11 cellular contexts compared by ENCODE assay signal in the genomic region with DNA sequence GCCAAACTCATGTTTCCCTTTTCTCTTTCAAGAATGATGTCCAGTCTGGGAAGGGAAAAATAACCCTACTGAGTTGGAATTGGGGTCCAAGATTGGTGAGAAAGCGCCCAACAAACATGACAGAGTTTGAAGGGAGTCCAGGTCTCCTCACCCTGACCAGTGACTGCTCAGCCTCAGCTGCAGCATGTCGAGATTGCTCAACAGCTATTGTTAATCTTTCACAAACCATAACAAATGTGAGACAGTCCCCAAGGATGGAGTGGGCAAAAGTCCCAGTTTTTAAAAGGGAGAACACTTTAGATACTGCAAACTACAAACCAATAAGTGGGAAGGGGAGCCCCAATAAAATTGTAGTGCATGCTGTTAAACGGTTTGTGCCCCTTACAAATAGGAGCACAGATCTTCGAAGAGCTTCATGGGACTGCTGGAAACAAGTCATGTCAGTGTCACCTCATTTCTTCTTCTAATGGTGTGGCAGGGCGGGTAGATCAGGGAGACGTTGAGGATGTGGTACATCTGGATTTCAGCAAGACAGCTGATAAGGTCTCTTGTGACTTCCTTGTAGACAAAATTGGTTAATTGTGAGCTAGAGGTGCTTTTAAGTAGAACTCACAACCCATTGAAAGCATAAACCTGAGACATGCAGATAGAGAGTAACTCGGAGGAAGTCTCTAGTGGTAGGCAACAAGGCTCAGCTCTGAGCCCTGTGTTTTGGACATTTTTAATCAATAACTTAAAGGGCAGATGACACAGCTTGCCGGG.
DNase-seq lines count a peak whose midpoint lies in the region; ATAC-seq and TF ChIP-seq lines count a peak whose summit lies in the region.
"Had no signal": no experiment of that assay in that cellular context is flagged by ENCODE, and none has a peak within 500 bp of the region (broad histone marks: within the 10 kb centered on the region; RNA-seq: fewer than 3 reads in every experiment).

No MANE protein-coding gene starts in this region.

- no peaks in the 10 kb centered on the region for H3K36me3 Mint-ChIP-seq in activated CD8-positive, alpha-beta T cell treated with anti-CD3 and anti-CD28 coated beads, Interleukin-2, amount 10 ng/mL, durations not matched to agents 7 days and 5 days (ENCODE audit: low read depth)
- no peaks in the 10 kb centered on the region for H3K36me3 Mint-ChIP-seq in stimulated activated effector memory CD8-positive, alpha-beta T cell treated with anti-CD3 and anti-CD28 coated beads, Interleukin-12 subunit alpha, Interleukin-12 subunit beta, amount 100 ng/mL, for 72 hours

- no peaks in the 10 kb centered on the region for H3K9me3 ChIP-seq in heart right ventricle
- H3K9me3 ChIP-seq: thyroid gland had no signal

- WGBS in heart right ventricle, 2 donors = 52 to 64% methylated on average over 8 of the region's 8 CpGs

- peaks cover 20% of the 10 kb centered on the region for H3K4me1 Mint-ChIP-seq in activated CD8-positive, alpha-beta T cell treated with anti-CD3 and anti-CD28 coated beads, Interleukin-2, amount 10 ng/mL, durations not matched to agents 7 days and 5 days (ENCODE audit: low read depth)
- H3K4me1 Mint-ChIP-seq in stimulated activated effector memory CD8-positive, alpha-beta T cell treated with anti-CD3 and anti-CD28 coated beads, Interleukin-12 subunit alpha, Interleukin-12 subunit beta, amount 100 ng/mL, for 72 hours = peaks cover 25% of the 10 kb centered on the region

- H3K27me3 Mint-ChIP-seq in activated CD8-positive, alpha-beta T cell treated with anti-CD3 and anti-CD28 coated beads, Interleukin-2, amount 10 ng/mL, durations not matched to agents 7 days and 5 days (ENCODE audit: low read depth) = peaks cover 4% of the 10 kb centered on the region

- H3K27ac Mint-ChIP-seq in activated CD8-positive, alpha-beta T cell treated with anti-CD3 and anti-CD28 coated beads, Interleukin-2, amount 10 ng/mL, durations not matched to agents 7 days and 5 days = no peak overlapping the region
- peak overlapping the region; percentile 2 for H3K27ac Mint-ChIP-seq in stimulated activated effector memory CD8-positive, alpha-beta T cell treated with anti-CD3 and anti-CD28 coated beads, Interleukin-12 subunit alpha, Interleukin-12 subunit beta, amount 100 ng/mL, for 72 hours

- no peak overlapping the region for H3K4me3 ChIP-seq in heart right ventricle
- H3K4me3 ChIP-seq: thyroid gland had no signal

- H3K4me3 Mint-ChIP-seq in activated CD8-positive, alpha-beta T cell treated with anti-CD3 and anti-CD28 coated beads, Interleukin-2, amount 10 ng/mL, durations not matched to agents 7 days and 5 days = no peak overlapping the region
- no peak overlapping the region for H3K4me3 Mint-ChIP-seq in stimulated activated effector memory CD8-positive, alpha-beta T cell treated with anti-CD3 and anti-CD28 coated beads, Interleukin-12 subunit alpha, Interleukin-12 subunit beta, amount 100 ng/mL, for 72 hours

- H3K27me3 ChIP-seq in heart right ventricle = no peaks in the 10 kb centered on the region
- H3K27me3 ChIP-seq: thyroid gland had no signal

- TF ChIP-seq EP300 in Ishikawa (IDR thresholded peaks at IDR 0.05; ENCODE audit: borderline replicate concordance) = no peak

- CTCF ChIA-PET in activated CD8-positive, alpha-beta T cell treated with anti-CD3 and anti-CD28 coated beads, Interleukin-2, amount 10 ng/mL, durations not matched to agents 7 days and 5 days (lab: Charles Lee) = interaction anchor here (0.8 to 1.7 kb wide), 8 partner anchors 9 to 358 kb away, joined by 3 to 7 read pairs (median 4); no protein-coding TSS in a partner anchor

- H3K36me3 ChIP-seq in heart right ventricle = no peaks in the 10 kb centered on the region
- H3K36me3 ChIP-seq: thyroid gland had no signal

- POLR2A ChIA-PET in activated CD8-positive, alpha-beta T cell treated with anti-CD3 and anti-CD28 coated beads, Interleukin-2, amount 10 ng/mL, durations not matched to agents 7 days and 5 days (lab: Charles Lee) = no interaction called here

- intact Hi-C loops in heart right ventricle (cut with DNase I) = loop anchor here in 1 of 10 donors (5.0 kb wide), 1 partner anchor 43 kb away; no protein-coding TSS in a partner anchor

- H3K27ac ChIP-seq in heart right ventricle = peak overlapping the region in 3 of 10 donors; percentile 29 to 36 (median 33)
- H3K27ac ChIP-seq: thyroid gland had no signal

- DNase-seq in activated CD8-positive, alpha-beta T cell treated with anti-CD3 and anti-CD28 coated beads, Interleukin-2, amount 10 ng/mL, durations not matched to agents 7 days and 5 days = peak; percentile 25
- peak in 1 of 2 donors; percentile 43 for DNase-seq in heart right ventricle
- no peak for DNase-seq in stimulated activated effector memory CD8-positive, alpha-beta T cell treated with anti-CD3 and anti-CD28 coated beads, Interleukin-12 subunit alpha, Interleukin-12 subunit beta, amount 100 ng/mL, for 72 hours (ENCODE audit: low spot score in 2 of 2)
- DNase-seq in activated CD4-positive, alpha-beta T cell treated with anti-CD3 and anti-CD28 coated beads, Interleukin-2, amount 50 U/mL, for 4 hours = no peak
- DNase-seq: activated CD4-positive, CD25-positive, alpha-beta regulatory T cell; cerebellar nuclear complex; NCI-H774; thyroid gland had no signal

- ATAC-seq in activated CD8-positive, alpha-beta T cell treated with anti-CD3 and anti-CD28 coated beads, Interleukin-2, amount 10 ng/mL, durations not matched to agents 7 days and 5 days = peak; percentile 51
- ATAC-seq in heart right ventricle (peak in 5 of 8 donors; percentile 46 to 80 (median 58)), HG03521 (IDR thresholded peaks at IDR 0.05; ENCODE audit: unreplicated experiment) (no peak), GM18502 (IDR thresholded peaks at IDR 0.05; ENCODE audit: poor library complexity, unreplicated experiment) (no peak)
- peak; percentile 63 for ATAC-seq in stimulated activated effector memory CD8-positive, alpha-beta T cell treated with anti-CD3 and anti-CD28 coated beads, Interleukin-12 subunit alpha, Interleukin-12 subunit beta, amount 100 ng/mL, for 72 hours

- peaks cover 0 to 41% (median 19%) of the 10 kb centered on the region in 9 donors for H3K4me1 ChIP-seq in heart right ventricle

- H3K9me3 Mint-ChIP-seq in activated CD8-positive, alpha-beta T cell treated with anti-CD3 and anti-CD28 coated beads, Interleukin-2, amount 10 ng/mL, durations not matched to agents 7 days and 5 days (ENCODE audit: insufficient read depth) = no peaks in the 10 kb centered on the region
- no peaks in the 10 kb centered on the region for H3K9me3 Mint-ChIP-seq in stimulated activated effector memory CD8-positive, alpha-beta T cell treated with anti-CD3 and anti-CD28 coated beads, Interleukin-12 subunit alpha, Interleukin-12 subunit beta, amount 100 ng/mL, for 72 hours

- no peak for TF ChIP-seq RAD21 in Ishikawa (IDR thresholded peaks at IDR 0.05; ENCODE audit: low read depth)

- no peak for TF ChIP-seq CTCF in heart right ventricle (IDR thresholded peaks at IDR 0.05)

TF ChIP-seq in Ishikawa, 13 proteins besides CTCF, POLR2A, EP300 and RAD21:
- TF ChIP-seq CEBPB (IDR thresholded peaks at IDR 0.05) = peak; percentile 95
- TF ChIP-seq, protein P1, sequence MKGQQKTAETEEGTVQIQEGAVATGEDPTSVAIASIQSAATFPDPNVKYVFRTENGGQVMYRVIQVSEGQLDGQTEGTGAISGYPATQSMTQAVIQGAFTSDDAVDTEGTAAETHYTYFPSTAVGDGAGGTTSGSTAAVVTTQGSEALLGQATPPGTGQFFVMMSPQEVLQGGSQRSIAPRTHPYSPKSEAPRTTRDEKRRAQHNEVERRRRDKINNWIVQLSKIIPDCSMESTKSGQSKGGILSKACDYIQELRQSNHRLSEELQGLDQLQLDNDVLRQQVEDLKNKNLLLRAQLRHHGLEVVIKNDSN (IDR thresholded peaks at IDR 0.05) = no peak

Comparison
In these comparisons a context has a peak if more than half of its experiments do, and no peak if none do; other contexts are left out.
1. ATAC-seq: peak in activated CD8-positive, alpha-beta T cell treated with anti-CD3 and anti-CD28 coated beads, Interleukin-2, amount 10 ng/mL, durations not matched to agents 7 days and 5 days (single experiment), heart right ventricle (5 of 8) and stimulated activated effector memory CD8-positive, alpha-beta T cell treated with anti-CD3 and anti-CD28 coated beads, Interleukin-12 subunit alpha, Interleukin-12 subunit beta, amount 100 ng/mL, for 72 hours (single experiment); none in HG03521 (single experiment) and GM18502 (single experiment).